Comparison of ENCODE assay signal across 2 cellular contexts in genomic region chr6:107075951-107076381, GRCh38.
TF ChIP-seq lines count a peak whose summit lies in the region.

No MANE protein-coding gene starts in this region.

TF ChIP-seq in Ishikawa, 13 proteins besides CTCF, POLR2A, EP300 and RAD21 (continued from another document):
- TF ChIP-seq NFIC (IDR thresholded peaks at IDR 0.05), result no peak
TF ChIP-seq in Ishikawa: peak in this region for 0.

TF ChIP-seq in GM12878, 131 proteins besides CTCF, POLR2A, EP300 and RAD21 (continued from another document):
- no peak for TF ChIP-seq KAT2A (conservative IDR thresholded peaks at IDR 0.05; ENCODE audit: control insufficient read depth, low read depth, low read length)
- TF ChIP-seq MTA3 (IDR thresholded peaks at IDR 0.05; ENCODE audit: borderline replicate concordance, low read length), result no peak
- TF ChIP-seq ZNF687 (IDR thresholded peaks at IDR 0.05), result no peak
- TF ChIP-seq ZNF217 (IDR thresholded peaks at IDR 0.05), result no peak
- TF ChIP-seq GATAD2B (conservative IDR thresholded peaks at IDR 0.05; ENCODE audit: low read depth), result no peak
- TF ChIP-seq JUND (IDR thresholded peaks at IDR 0.05; ENCODE audit: low read depth, low read length), result no peak
- TF ChIP-seq IKZF1 (conservative IDR thresholded peaks at IDR 0.05), result no peak
- no peak for TF ChIP-seq CREB1 (IDR thresholded peaks at IDR 0.05; ENCODE audit: low read depth)
